18 cellular contexts compared by ENCODE assay signal in the genomic region with DNA sequence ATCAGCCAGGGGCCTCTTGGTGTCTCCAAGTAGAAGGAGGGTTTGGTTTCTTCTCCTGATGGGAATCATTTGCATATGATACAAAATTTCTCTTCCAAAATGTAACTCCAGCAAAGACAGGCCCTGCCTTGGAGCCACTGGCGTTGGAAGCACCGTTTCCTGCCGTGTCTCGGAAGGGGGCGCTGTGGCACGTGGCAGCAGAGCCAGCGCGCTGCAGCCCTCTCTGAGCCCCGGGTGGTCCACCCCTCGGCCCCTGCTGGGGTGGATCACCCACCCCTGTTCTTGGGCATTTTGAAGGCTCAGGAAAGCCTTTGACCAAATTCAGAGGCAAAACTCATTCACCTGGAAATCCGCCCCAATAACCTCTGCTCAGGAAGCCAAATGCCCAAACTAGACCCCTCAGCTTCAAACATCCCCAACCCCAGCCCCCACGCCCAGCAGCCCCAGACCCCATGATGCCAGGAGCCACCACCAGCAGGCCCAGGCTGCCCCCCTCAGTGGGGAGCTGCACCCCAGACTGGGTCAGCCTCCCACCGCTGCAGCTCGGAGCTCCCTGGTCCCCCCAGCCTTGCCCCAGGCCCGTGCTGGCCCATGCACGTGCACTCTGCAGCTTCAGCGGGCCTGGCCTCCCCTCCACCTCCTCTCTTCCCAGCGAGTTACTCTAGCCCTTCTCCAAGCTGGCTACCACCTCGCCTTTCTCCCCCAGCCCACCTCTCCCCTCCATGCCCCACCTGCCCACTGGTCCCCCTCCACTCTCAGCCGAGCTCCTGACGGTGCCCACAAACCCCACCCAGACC. TPM values are rescaled to one million over a fixed set of nuclear protein-coding genes. Genes with fewer than 3 reads are reported as not detected.
DNase-seq lines count a peak whose midpoint lies in the region; TF ChIP-seq lines count a peak whose summit lies in the region.
"Had no signal": no experiment of that assay in that cellular context is flagged by ENCODE, and none has a peak within 500 bp of the region (broad histone marks: within the 10 kb centered on the region; RNA-seq: fewer than 3 reads in every experiment).

No MANE protein-coding gene starts in this region.

- H3K27me3 Mint-ChIP-seq in Calu3 (ENCODE audit: unreplicated experiment), result peaks cover 90% of the 10 kb centered on the region

- H3K27ac ChIP-seq in osteoblast (ENCODE audit: low read depth, low read length), result no peak overlapping the region
- H3K27ac ChIP-seq: epithelial cell of prostate, parathyroid adenoma had no signal

- H2AFZ ChIP-seq in osteoblast (ENCODE audit: low read length), result no peak overlapping the region
- H2AFZ ChIP-seq: parathyroid adenoma had no signal

- H3K36me3 Mint-ChIP-seq in Calu3 (ENCODE audit: insufficient read depth, unreplicated experiment), result no peaks in the 10 kb centered on the region

- intact Hi-C loops in Calu3 (cut with micrococcal nuclease; ENCODE audit: unreplicated experiment), result no loop called here

- peak; percentile 21 for TF ChIP-seq CTCF in Calu3 (IDR thresholded peaks at IDR 0.05; ENCODE audit: unreplicated experiment)
- peak; percentile 58 for TF ChIP-seq CTCF in LNCaP clone FGC (IDR thresholded peaks at IDR 0.05; ENCODE audit: control insufficient read depth, extremely low read depth, insufficient read depth)
- peak; percentile 9 for TF ChIP-seq CTCF in cardiac fibroblast (IDR thresholded peaks at IDR 0.05; ENCODE audit: low read depth, low read length)
- TF ChIP-seq CTCF in osteoblast (IDR thresholded peaks at IDR 0.05; ENCODE audit: extremely low read depth, low read depth, low read length), result no peak

- peaks cover 8% of the 10 kb centered on the region for H3K27me3 ChIP-seq in osteoblast (ENCODE audit: insufficient read depth, low read length)

- H3K4me2 ChIP-seq in osteoblast (ENCODE audit: insufficient read depth, low read length), result no peak overlapping the region

- BruUV-seq in Calu3 (replicated peaks; lab: Mats Ljungman, UMichigan), result no TSS peak

- H3K9me3 Mint-ChIP-seq in Calu3 (ENCODE audit: low read depth, unreplicated experiment), result peaks cover 4% of the 10 kb centered on the region

- H3K4me3 ChIP-seq in LNCaP clone FGC (ENCODE audit: low read depth, low read length), result no peak overlapping the region
- H3K4me3 ChIP-seq in cardiac fibroblast (replicated peaks in 1 of 2; ENCODE audit: low read depth in 2 of 2, low read length in 2 of 2), result no peak overlapping the region
- no peak overlapping the region for H3K4me3 ChIP-seq in osteoblast (ENCODE audit: insufficient read depth, low read length)

- CTCF ChIA-PET in Calu3 (lab: Charles Lee), result interaction anchor here (0.6 to 0.7 kb wide), 2 partner anchors 17 to 97 kb away, joined by 3 to 4 read pairs; no protein-coding TSS in a partner anchor

- H3K36me3 ChIP-seq in osteoblast (ENCODE audit: insufficient read depth, low read length), result no peaks in the 10 kb centered on the region

- H3K79me2 ChIP-seq in osteoblast (ENCODE audit: insufficient read depth, low read length), result no peaks in the 10 kb centered on the region
- H3K79me2 ChIP-seq: parathyroid adenoma had no signal

- no peak for DNase-seq in Calu3
- DNase-seq in LNCaP clone FGC (ENCODE audit: low read depth), result no peak
- DNase-seq in cardiac fibroblast (ENCODE audit: low read depth in 2 of 2), result no peak
- DNase-seq in osteoblast (ENCODE audit: insufficient read length, low spot score, missing footprints), result peak; percentile 52
- DNase-seq in SIG-M5 treated with dmso at 0.1 percent for 504 hours (lab: John Stamatoyannopoulos, UW; ENCODE audit: unreplicated experiment), result no peak
- DNase-seq in SHP77 treated with DMSO at 0.1 percent for 48 hours (lab: John Stamatoyannopoulos, UW), result no peak
- no peak for DNase-seq in NCI-H82 (lab: John Stamatoyannopoulos, UW)
- DNase-seq in kidney tubule cell (ENCODE audit: low spot score), result no peak
- DNase-seq: activated CD4-positive, alpha-beta memory T cell treated with anti-CD3 and anti-CD28 coated beads for 36 hours; CD8-positive, alpha-beta memory T cell; GDM1; kidney glomerular epithelial cell; NCI-H2029; NCI-H774; SIG-M5 had no signal

- no peaks in the 10 kb centered on the region for H4K20me1 ChIP-seq in osteoblast (ENCODE audit: insufficient read depth, low read length)

- H3K9me3 ChIP-seq in osteoblast (ENCODE audit: low read depth, low read length), result peaks cover 3% of the 10 kb centered on the region

- H3K4me1 Mint-ChIP-seq in Calu3 (ENCODE audit: low read depth, unreplicated experiment), result no peaks in the 10 kb centered on the region
- H3K4me1 Mint-ChIP-seq: CD8-positive, alpha-beta memory T cell had no signal

- H3K4me1 ChIP-seq in osteoblast (ENCODE audit: insufficient read depth, low read length), result no peaks in the 10 kb centered on the region
- H3K4me1 ChIP-seq: parathyroid adenoma had no signal

- no peak overlapping the region for H3K27ac Mint-ChIP-seq in Calu3 (ENCODE audit: unreplicated experiment)
- H3K27ac Mint-ChIP-seq: activated CD4-positive, alpha-beta memory T cell treated with anti-CD3 and anti-CD28 coated beads for 36 hours had no signal

- H3K4me3 Mint-ChIP-seq in Calu3 (ENCODE audit: low read depth, unreplicated experiment), result no peak overlapping the region
- H3K4me3 Mint-ChIP-seq: activated CD4-positive, alpha-beta memory T cell treated with anti-CD3 and anti-CD28 coated beads for 36 hours; CD8-positive, alpha-beta memory T cell had no signal

RNA-seq across cellular contexts. Expression of a gene that starts 29.5 kb away (rescaled TPM):
- 0.27 TPM in 1 of 2 replicates, not detected in the other for total RNA-seq in Calu3 (2022)
- total RNA-seq in osteoblast, result 12.7 and 14.1 TPM in 2 replicates
- total RNA-seq: LHCN-M2 had no signal

Comparison
In these comparisons a context has a peak if more than half of its experiments do, and no peak if none do; other contexts are left out.
1. RNA of a gene that starts 29.5 kb away (total RNA-seq): 12.7 to 14.1 TPM in osteoblast; 0.27 TPM in Calu3; every median in the first group is over 10 times any median in the second.